ENCODE assay signal across 9 cellular contexts in genomic region chr11:104918113-104918824, GRCh38. TPM values are rescaled to one million over a fixed set of nuclear protein-coding genes. Genes with fewer than 3 reads are reported as not detected.
A peak's percentile ranks its signal among the peaks of the same experiment; 100 is the strongest.
DNase-seq lines count a peak whose midpoint lies in the region; ATAC-seq and TF ChIP-seq lines count a peak whose summit lies in the region.
"Had no signal": no experiment of that assay in that cellular context is flagged by ENCODE, and none has a peak within 500 bp of the region (broad histone marks: within the 10 kb centered on the region; RNA-seq: fewer than 3 reads in every experiment).

No MANE protein-coding gene starts in this region.

- H3K9me3 ChIP-seq in CD4-positive, alpha-beta memory T cell (ENCODE audit: control insufficient read depth in 1 of 2, low read length in 2 of 2) = no peaks in the 10 kb centered on the region
- H3K9me3 ChIP-seq in RWPE2 (ENCODE audit: severe bottlenecking) (no peaks in the 10 kb centered on the region), HAP-1 (no peaks in the 10 kb centered on the region)

- H3K27ac ChIP-seq in CD4-positive, alpha-beta memory T cell (ENCODE audit: low read depth, low read length) = peak overlapping the region; percentile 56
- H3K27ac ChIP-seq in RWPE2 (ENCODE audit: poor library complexity, severe bottlenecking) (no peak overlapping the region), skin epidermis (peak overlapping the region in 19 of 21 experiments; percentile 6 to 87 (median 64))

- H3K4me1 ChIP-seq in CD4-positive, alpha-beta memory T cell (ENCODE audit: insufficient read depth, low read length) = peaks cover 54% of the 10 kb centered on the region
- H3K4me1 ChIP-seq in RWPE2 (ENCODE audit: insufficient read depth, poor library complexity, severe bottlenecking) (peaks cover 2% of the 10 kb centered on the region), HAP-1 (no peaks in the 10 kb centered on the region)

- no peaks in the 10 kb centered on the region for H3K36me3 ChIP-seq in CD4-positive, alpha-beta memory T cell (ENCODE audit: insufficient read depth, low read length)
- H3K36me3 ChIP-seq in RWPE2 (ENCODE audit: low read depth) (no peaks in the 10 kb centered on the region), HAP-1 (replicated peaks) (no peaks in the 10 kb centered on the region)

- no peaks in the 10 kb centered on the region for H3K27me3 ChIP-seq in CD4-positive, alpha-beta memory T cell (ENCODE audit: insufficient read depth, low read length)
- no peaks in the 10 kb centered on the region for H3K27me3 ChIP-seq in RWPE2 (ENCODE audit: insufficient read depth, poor library complexity, severe bottlenecking)
- H3K27me3 ChIP-seq in HAP-1 (ENCODE audit: low read depth) = no peaks in the 10 kb centered on the region

- POLR2A ChIA-PET in CD4-positive, alpha-beta memory T cell (lab: Charles Lee; ENCODE audit: partially characterized antibody) = interaction anchor here (1.0 to 4.1 kb wide), 6 partner anchors 10 to 212 kb away, joined by 3 to 21 read pairs (median 11); partner anchors contain the start of genes CASP12 and CASP4

- H3K27ac Mint-ChIP-seq in CD4-positive, alpha-beta memory T cell = peak overlapping the region; percentile 79 to 99 (median 97)

- H3K4me3 Mint-ChIP-seq in CD4-positive, alpha-beta memory T cell = peak overlapping the region; percentile 79 to 99 (median 96)

- H3K4me1 Mint-ChIP-seq in CD4-positive, alpha-beta memory T cell = peaks cover 42 to 67% (median 50%) of the 10 kb centered on the region in 4 donors

- in situ Hi-C loops in HAP-1 (cut with MboI; ENCODE audit: low sequenced_read_pairs) = no loop called here

- no peaks in the 10 kb centered on the region for H3K27me3 Mint-ChIP-seq in CD4-positive, alpha-beta memory T cell

- ATAC-seq in GM21390 (IDR thresholded peaks at IDR 0.05; ENCODE audit: unreplicated experiment) = peak; percentile 84
- ATAC-seq in RWPE2 (ENCODE audit: low read depth) = peak; percentile 63

- DNase-seq in CD4-positive, alpha-beta memory T cell = peak in 3 of 5 donors; percentile 33 to 46 (median 40)
- DNase-seq in RWPE2 (ENCODE audit: low spot score) = no peak
- DNase-seq in fibroblast of the conjunctiva (ENCODE audit: low read depth) = peak; percentile 52
- no peak for DNase-seq in NCI-H1417 (lab: John Stamatoyannopoulos, UW)
- DNase-seq in activated CD4-positive, CD25-positive, alpha-beta regulatory T cell treated with anti-CD3 and anti-CD28 coated beads, Interleukin-2, amount 50 U/mL, for 72 hours = no peak
- no peak for DNase-seq in HAP-1 (ENCODE audit: low spot score in 2 of 2)

- peak overlapping the region; percentile 56 to 75 for H3K4me3 ChIP-seq in CD4-positive, alpha-beta memory T cell (ENCODE audit: low read length in 2 of 2)
- H3K4me3 ChIP-seq in RWPE2 (ENCODE audit: severe bottlenecking) (peak overlapping the region; percentile 5), skin epidermis (peak overlapping the region; percentile 22 to 40 (median 30)), HAP-1 (no peak overlapping the region)

- CTCF ChIA-PET in CD4-positive, alpha-beta memory T cell (lab: Charles Lee; ENCODE audit: partially characterized antibody) = interaction anchor here (0.7 to 2.3 kb wide), 9 partner anchors 10 to 309 kb away, joined by 3 to 12 read pairs (median 3); no protein-coding TSS in a partner anchor

- intact Hi-C loops in CD4-positive, alpha-beta memory T cell (cut with micrococcal nuclease) = loop anchor here (1.0 to 5.0 kb wide), 5 partner anchors 16 to 309 kb away; no protein-coding TSS in a partner anchor

- no peak for TF ChIP-seq CTCF in RWPE2 (IDR thresholded peaks at IDR 0.05; ENCODE audit: poor library complexity, severe bottlenecking)

- peaks cover 0 to 5% of the 10 kb centered on the region in 2 donors for H3K36me3 Mint-ChIP-seq in CD4-positive, alpha-beta memory T cell

- H3K9me3 Mint-ChIP-seq in CD4-positive, alpha-beta memory T cell = peaks cover 0 to 5% (median under 1%) of the 10 kb centered on the region in 8 donors

RNA-seq across cellular contexts. Expression of gene CASP12, which starts 20.0 kb away (rescaled TPM):
- not detected for total RNA-seq in CD4-positive, alpha-beta memory T cell
- under 1 TPM in 1 of 2 donors, not detected in 1; 0.28 TPM for polyA plus RNA-seq in CD4-positive, alpha-beta memory T cell
- polyA plus RNA-seq: neural cell had no signal

RNA-seq across cellular contexts. Expression of gene CASP4, which starts 50.1 kb away (rescaled TPM):
- 10 to 100 TPM; 97.9 to 98.4 TPM for total RNA-seq in CD4-positive, alpha-beta memory T cell
- 100 to 1,000 TPM; 107 to 115 TPM for polyA plus RNA-seq in CD4-positive, alpha-beta memory T cell
- polyA plus RNA-seq: neural cell had no signal

Comparison
In these comparisons a context has a peak if more than half of its experiments do, and no peak if none do; other contexts are left out.
1. DNase-seq: peak in CD4-positive, alpha-beta memory T cell (3 of 5) and fibroblast of the conjunctiva (single experiment); none in RWPE2 (single experiment), NCI-H1417 (0 of 3), activated CD4-positive, CD25-positive, alpha-beta regulatory T cell treated with anti-CD3 and anti-CD28 coated beads, Interleukin-2, amount 50 U/mL, for 72 hours (single experiment) and HAP-1 (0 of 2).